ENCODE assay signal across 15 cellular contexts in the genomic region with DNA sequence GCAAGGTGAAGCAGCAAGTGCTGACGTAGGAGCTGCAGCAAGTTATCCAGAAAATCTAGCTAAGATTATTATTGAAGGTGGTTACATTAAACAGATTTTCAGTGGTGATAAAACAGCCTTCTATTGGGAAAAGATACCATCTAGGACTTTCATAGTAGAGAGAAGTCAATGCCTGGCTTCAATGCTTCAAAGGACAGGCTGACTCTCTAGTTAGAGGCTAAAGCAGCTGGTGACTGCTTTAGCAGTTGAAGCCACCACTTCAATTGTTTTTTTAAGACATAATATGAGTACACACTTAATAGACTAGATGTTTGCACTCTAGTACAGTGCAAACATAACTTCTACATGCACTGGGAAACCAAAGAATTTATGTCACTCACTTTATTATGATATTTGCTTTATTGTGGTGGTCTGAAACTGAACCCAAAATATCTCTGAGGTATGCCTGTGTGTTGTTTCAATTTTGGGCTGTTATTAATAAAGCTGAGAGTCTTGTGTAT.
"Had no signal": no experiment of that assay in that cellular context is flagged by ENCODE, and none has a peak within 500 bp of the region (broad histone marks: within the 10 kb centered on the region; RNA-seq: fewer than 3 reads in every experiment).

No MANE protein-coding gene starts in this region.

- H3K36me3 ChIP-seq: breast epithelium, sigmoid colon, WERI-Rb-1 had no signal

- H3K27me3 Mint-ChIP-seq: activated CD4-positive, alpha-beta memory T cell treated with anti-CD3 and anti-CD28 coated beads, Interleukin-2, amount 10 ng/mL, durations not matched to agents 7 days and 5 days; activated CD4-positive, alpha-beta T cell treated with anti-CD3 and anti-CD28 coated beads for 36 hours had no signal

- DNase-seq: activated CD4-positive, alpha-beta memory T cell treated with anti-CD3 and anti-CD28 coated beads, Interleukin-2, amount 10 ng/mL, durations not matched to agents 7 days and 5 days; activated CD4-positive, alpha-beta T cell treated with anti-CD3 and anti-CD28 coated beads for 36 hours; activated CD8-positive, alpha-beta memory T cell treated with anti-CD3 and anti-CD28 coated beads, Interleukin-2, amount 50 U/mL, for 4 hours; aorta; endodermal cell; erythroblast; kidney; left ventricle myocardium superior; sigmoid colon; stimulated activated CD4-positive, alpha-beta T cell treated with anti-CD3 and anti-CD28 coated beads, Interleukin-2, amount 100 ng/mL, for 24 hours; stimulated activated naive CD4-positive, alpha-beta T cell; trophoblast cell; WERI-Rb-1 had no signal

- H3K4me1 Mint-ChIP-seq: activated CD4-positive, alpha-beta memory T cell treated with anti-CD3 and anti-CD28 coated beads, Interleukin-2, amount 10 ng/mL, durations not matched to agents 7 days and 5 days; activated CD4-positive, alpha-beta T cell treated with anti-CD3 and anti-CD28 coated beads for 36 hours; neural crest cell had no signal

- H3K4me3 ChIP-seq: breast epithelium, sigmoid colon had no signal

- ATAC-seq: activated CD4-positive, alpha-beta T cell treated with anti-CD3 and anti-CD28 coated beads for 36 hours; left ventricle myocardium superior had no signal

- H3K9me3 ChIP-seq: breast epithelium, sigmoid colon had no signal

- H3K27ac ChIP-seq: breast epithelium, sigmoid colon, WERI-Rb-1 had no signal

- H3K4me1 ChIP-seq: breast epithelium, sigmoid colon had no signal

- H3K27ac Mint-ChIP-seq: activated CD4-positive, alpha-beta memory T cell treated with anti-CD3 and anti-CD28 coated beads, Interleukin-2, amount 10 ng/mL, durations not matched to agents 7 days and 5 days; activated CD4-positive, alpha-beta T cell treated with anti-CD3 and anti-CD28 coated beads for 36 hours; endodermal cell had no signal

- H3K27me3 ChIP-seq: breast epithelium, sigmoid colon had no signal

- H3K4me3 Mint-ChIP-seq: activated CD4-positive, alpha-beta memory T cell treated with anti-CD3 and anti-CD28 coated beads, Interleukin-2, amount 10 ng/mL, durations not matched to agents 7 days and 5 days; activated CD4-positive, alpha-beta T cell treated with anti-CD3 and anti-CD28 coated beads for 36 hours; endodermal cell; neural crest cell had no signal
